Comparison of ENCODE assay signal across 15 cellular contexts in genomic region chrX:111123606-111124179, GRCh38. TPM values are rescaled to one million over a fixed set of nuclear protein-coding genes. Genes with fewer than 3 reads are reported as not detected.
A peak's percentile ranks its signal among the peaks of the same experiment; 100 is the strongest.
DNase-seq lines count a peak whose midpoint lies in the region; ATAC-seq and TF ChIP-seq lines count a peak whose summit lies in the region.
"Had no signal": no experiment of that assay in that cellular context is flagged by ENCODE, and none has a peak within 500 bp of the region (broad histone marks: within the 10 kb centered on the region; RNA-seq: fewer than 3 reads in every experiment).

No MANE protein-coding gene starts in this region.

- ATAC-seq in activated CD8-positive, alpha-beta memory T cell treated with anti-CD3 and anti-CD28 coated beads, Interleukin-2, amount 10 ng/mL, durations not matched to agents 7 days and 5 days = peak; percentile 78
- peak; percentile 43 for ATAC-seq in HG02798 (IDR thresholded peaks at IDR 0.05; ENCODE audit: poor library complexity, unreplicated experiment)
- peak; percentile 79 to 81 for ATAC-seq in stimulated activated naive B cell treated with anti-CD40 and anti-IgM and Interleukin-4, amounts not matched to agents 10 μg/mL and 1 μg/mL and 100 μg/mL, for 72 hours (replicated peaks)
- ATAC-seq: Right ventricle myocardium inferior had no signal

- peaks cover 18% of the 10 kb centered on the region for H3K4me1 ChIP-seq in OCI-LY3 (ENCODE audit: low read length)
- H3K4me1 ChIP-seq: colonic mucosa, testis had no signal

- peak overlapping the region; percentile 74 for H3K4me2 ChIP-seq in OCI-LY3 (ENCODE audit: low read length)

- no peak for DNase-seq in activated CD8-positive, alpha-beta memory T cell treated with anti-CD3 and anti-CD28 coated beads, Interleukin-2, amount 10 ng/mL, durations not matched to agents 7 days and 5 days
- no peak for DNase-seq in activated CD8-positive, alpha-beta memory T cell treated with anti-CD3 and anti-CD28 coated beads, Interleukin-2, amount 50 U/mL, for 4 hours
- no peak for DNase-seq in stimulated activated naive B cell treated with anti-CD40 and anti-IgM and Interleukin-4, amounts not matched to agents 10 μg/mL and 1 μg/mL and 100 μg/mL, for 72 hours
- DNase-seq in SW 1271 (lab: John Stamatoyannopoulos, UW) = no peak
- no peak for DNase-seq in globus pallidus (ENCODE audit: low spot score)
- DNase-seq in lower leg skin (ENCODE audit: low spot score in 2 of 2) = no peak
- DNase-seq: colonic mucosa, DMS79 treated with DMSO at 0.1 percent for 48 hours, GOT3, testis had no signal

- CTCF ChIA-PET in activated CD8-positive, alpha-beta memory T cell treated with anti-CD3 and anti-CD28 coated beads, Interleukin-2, amount 10 ng/mL, durations not matched to agents 7 days and 5 days (lab: Charles Lee) = interaction anchor here (1.0 to 1.1 kb wide), 2 partner anchors 23 to 25 kb away, joined by 3 to 4 read pairs; no protein-coding TSS in a partner anchor

- H3K27me3 Mint-ChIP-seq in activated CD8-positive, alpha-beta memory T cell treated with anti-CD3 and anti-CD28 coated beads, Interleukin-2, amount 10 ng/mL, durations not matched to agents 7 days and 5 days = no peaks in the 10 kb centered on the region
- no peaks in the 10 kb centered on the region for H3K27me3 Mint-ChIP-seq in stimulated activated naive B cell treated with anti-CD40 and anti-IgM and Interleukin-4, amounts not matched to agents 10 μg/mL and 1 μg/mL and 100 μg/mL, for 72 hours

- peak overlapping the region; percentile 61 for H3K9ac ChIP-seq in OCI-LY3 (ENCODE audit: low read length)

- intact Hi-C loops in lower leg skin (cut with DNase I; ENCODE audit: low total_unique reads) = no loop called here

- H3K36me3 Mint-ChIP-seq in activated CD8-positive, alpha-beta memory T cell treated with anti-CD3 and anti-CD28 coated beads, Interleukin-2, amount 10 ng/mL, durations not matched to agents 7 days and 5 days = no peaks in the 10 kb centered on the region
- no peaks in the 10 kb centered on the region for H3K36me3 Mint-ChIP-seq in stimulated activated naive B cell treated with anti-CD40 and anti-IgM and Interleukin-4, amounts not matched to agents 10 μg/mL and 1 μg/mL and 100 μg/mL, for 72 hours

- H2AFZ ChIP-seq in OCI-LY3 (ENCODE audit: low read depth, low read length) = peak overlapping the region; percentile 98

- WGBS in lower leg skin, 2 donors = 54 to 89% methylated on average over 2 of the region's 2 CpGs

- H4K20me1 ChIP-seq in OCI-LY3 (ENCODE audit: insufficient read depth, low read length) = no peaks in the 10 kb centered on the region

- no peak overlapping the region for H3K27ac ChIP-seq in OCI-LY3 (ENCODE audit: low read length)
- H3K27ac ChIP-seq: colonic mucosa, HL-60, testis had no signal

- H3K9me3 ChIP-seq in OCI-LY3 (ENCODE audit: insufficient read depth, low read length) = no peaks in the 10 kb centered on the region
- H3K9me3 ChIP-seq: colonic mucosa, testis had no signal

- peak overlapping the region; percentile 71 for H3K4me3 Mint-ChIP-seq in activated CD8-positive, alpha-beta memory T cell treated with anti-CD3 and anti-CD28 coated beads, Interleukin-2, amount 10 ng/mL, durations not matched to agents 7 days and 5 days
- H3K4me3 Mint-ChIP-seq in stimulated activated naive B cell treated with anti-CD40 and anti-IgM and Interleukin-4, amounts not matched to agents 10 μg/mL and 1 μg/mL and 100 μg/mL, for 72 hours = no peak overlapping the region

- H3K4me3 ChIP-seq in OCI-LY3 (ENCODE audit: low read length) = peak overlapping the region; percentile 77
- no peak overlapping the region for H3K4me3 ChIP-seq in lower leg skin (ENCODE audit: low read depth, poor library complexity, severe bottlenecking)
- H3K4me3 ChIP-seq: colonic mucosa, testis had no signal

- no peak for TF ChIP-seq POLR2A in lower leg skin (IDR thresholded peaks at IDR 0.05)

- no peaks in the 10 kb centered on the region for H3K9me3 Mint-ChIP-seq in activated CD8-positive, alpha-beta memory T cell treated with anti-CD3 and anti-CD28 coated beads, Interleukin-2, amount 10 ng/mL, durations not matched to agents 7 days and 5 days (ENCODE audit: low read depth)
- H3K9me3 Mint-ChIP-seq in stimulated activated naive B cell treated with anti-CD40 and anti-IgM and Interleukin-4, amounts not matched to agents 10 μg/mL and 1 μg/mL and 100 μg/mL, for 72 hours = no peaks in the 10 kb centered on the region

- no peaks in the 10 kb centered on the region for H3K79me2 ChIP-seq in OCI-LY3 (ENCODE audit: low read length)

- no peaks in the 10 kb centered on the region for H3K27me3 ChIP-seq in OCI-LY3 (ENCODE audit: low read depth, low read length)
- H3K27me3 ChIP-seq: colonic mucosa, testis had no signal

- TF ChIP-seq CTCF in OCI-LY3 (IDR thresholded peaks at IDR 0.05; ENCODE audit: low read depth, low read length) (no peak), lower leg skin (IDR thresholded peaks at IDR 0.05) (no peak)

- H3K36me3 ChIP-seq in OCI-LY3 (replicated peaks; ENCODE audit: low read depth, low read length) = no peaks in the 10 kb centered on the region
- H3K36me3 ChIP-seq: colonic mucosa had no signal

- peaks cover 19% of the 10 kb centered on the region for H3K4me1 Mint-ChIP-seq in activated CD8-positive, alpha-beta memory T cell treated with anti-CD3 and anti-CD28 coated beads, Interleukin-2, amount 10 ng/mL, durations not matched to agents 7 days and 5 days
- H3K4me1 Mint-ChIP-seq in stimulated activated naive B cell treated with anti-CD40 and anti-IgM and Interleukin-4, amounts not matched to agents 10 μg/mL and 1 μg/mL and 100 μg/mL, for 72 hours = peaks cover 2 to 4% of the 10 kb centered on the region in 2 donors

- peak overlapping the region; percentile 87 for H3K27ac Mint-ChIP-seq in activated CD8-positive, alpha-beta memory T cell treated with anti-CD3 and anti-CD28 coated beads, Interleukin-2, amount 10 ng/mL, durations not matched to agents 7 days and 5 days
- H3K27ac Mint-ChIP-seq in stimulated activated naive B cell treated with anti-CD40 and anti-IgM and Interleukin-4, amounts not matched to agents 10 μg/mL and 1 μg/mL and 100 μg/mL, for 72 hours = peak overlapping the region; percentile 59

RNA-seq across cellular contexts. Expression of gene PAK3, which starts 27.7 kb away (rescaled TPM):
- total RNA-seq in activated CD8-positive, alpha-beta memory T cell treated with anti-CD3 and anti-CD28 coated beads, Interleukin-2, amount 10 ng/mL, durations not matched to agents 7 days and 5 days = under 1 TPM; 0.26 to 0.53 TPM
- 1 to 10 TPM; 1.3 to 7.0 (median 4.0) TPM for total RNA-seq in lower leg skin
- total RNA-seq: A673 had no signal
